In genomic region chr17:2347805-2348685, GRCh38 we compare ENCODE assay signal across 8 cellular contexts. TPM values are rescaled to one million over a fixed set of nuclear protein-coding genes. Genes with fewer than 3 reads are reported as not detected.
DNase-seq lines count a peak whose midpoint lies in the region; ATAC-seq and TF ChIP-seq lines count a peak whose summit lies in the region.

No MANE protein-coding gene starts in this region.

- H3K4me3 ChIP-seq in iPS-18a (ENCODE audit: low read length) (peak overlapping the region; percentile 31), spleen (no peak overlapping the region)

- no peaks in the 10 kb centered on the region for H3K9me3 ChIP-seq in iPS-18a (ENCODE audit: control insufficient read depth, low read depth, low read length)
- no peaks in the 10 kb centered on the region for H3K9me3 ChIP-seq in spleen

- peaks cover 21% of the 10 kb centered on the region for H3K4me1 ChIP-seq in iPS-18a (ENCODE audit: control insufficient read depth, low read depth, low read length)
- peaks cover 2 to 10% (median 2%) of the 10 kb centered on the region in 6 donors for H3K4me1 ChIP-seq in spleen

- peaks cover 7% of the 10 kb centered on the region for H3K36me3 Mint-ChIP-seq in stimulated activated effector memory CD8-positive, alpha-beta T cell treated with anti-CD3 and anti-CD28 coated beads, Interleukin-12 subunit alpha, Interleukin-12 subunit beta, amount 100 ng/mL, for 72 hours

- H3K4me3 Mint-ChIP-seq in stimulated activated effector memory CD8-positive, alpha-beta T cell treated with anti-CD3 and anti-CD28 coated beads, Interleukin-12 subunit alpha, Interleukin-12 subunit beta, amount 100 ng/mL, for 72 hours, result no peak overlapping the region

- H3K9me3 Mint-ChIP-seq in stimulated activated effector memory CD8-positive, alpha-beta T cell treated with anti-CD3 and anti-CD28 coated beads, Interleukin-12 subunit alpha, Interleukin-12 subunit beta, amount 100 ng/mL, for 72 hours, result no peaks in the 10 kb centered on the region

- intact Hi-C loops in spleen (cut with DNase I; ENCODE audit: low total_unique reads), result no loop called here

- H3K36me3 ChIP-seq in iPS-18a (ENCODE audit: control insufficient read depth, low read depth, low read length) (peaks cover 7% of the 10 kb centered on the region), spleen (peaks cover 0 to 41% (median 2%) of the 10 kb centered on the region in 6 donors)

- TF ChIP-seq CTCF in spleen (IDR thresholded peaks at IDR 0.05 in 8 of 11, conservative IDR thresholded peaks at IDR 0.05 in 3 of 11), result no peak

- peak overlapping the region; percentile 44 for H3K27ac ChIP-seq in iPS-18a (ENCODE audit: low read length)
- no peak overlapping the region for H3K27ac ChIP-seq in spleen

- WGBS in spleen, 5 donors, result 79 to 92% (median 86%) methylated on average over 10 to 11 of the region's 11 CpGs

- no peak for ATAC-seq in stimulated activated effector memory CD8-positive, alpha-beta T cell treated with anti-CD3 and anti-CD28 coated beads, Interleukin-12 subunit alpha, Interleukin-12 subunit beta, amount 100 ng/mL, for 72 hours
- no peak for ATAC-seq in activated CD4-positive, CD25-positive, alpha-beta regulatory T cell treated with anti-CD3 and anti-CD28 coated beads, Interleukin-2, amount 50 U/mL, for 24 hours

- no peaks in the 10 kb centered on the region for H3K27me3 ChIP-seq in iPS-18a (ENCODE audit: control insufficient read depth, insufficient read depth, low read length)
- no peaks in the 10 kb centered on the region for H3K27me3 ChIP-seq in spleen (replicated peaks in 1 of 7)

- H3K27ac Mint-ChIP-seq in stimulated activated effector memory CD8-positive, alpha-beta T cell treated with anti-CD3 and anti-CD28 coated beads, Interleukin-12 subunit alpha, Interleukin-12 subunit beta, amount 100 ng/mL, for 72 hours, result no peak overlapping the region

- H3K9ac ChIP-seq in iPS-18a (ENCODE audit: low read length), result peak overlapping the region; percentile 52

- DNase-seq in Ammon's horn (ENCODE audit: low spot score) (peak; percentile 77), M059J (ENCODE audit: low read depth) (peak; percentile 53), amniotic stem cell (lab: John Stamatoyannopoulos, UW) (peak; percentile 32), spleen (peak; percentile 28)
- no peak for DNase-seq in stimulated activated effector memory CD8-positive, alpha-beta T cell treated with anti-CD3 and anti-CD28 coated beads, Interleukin-12 subunit alpha, Interleukin-12 subunit beta, amount 100 ng/mL, for 72 hours (ENCODE audit: low spot score in 2 of 2)
- DNase-seq in activated CD4-positive, CD25-positive, alpha-beta regulatory T cell treated with anti-CD3 and anti-CD28 coated beads, Interleukin-2, amount 50 U/mL, for 72 hours, result no peak

- H3K4me1 Mint-ChIP-seq in stimulated activated effector memory CD8-positive, alpha-beta T cell treated with anti-CD3 and anti-CD28 coated beads, Interleukin-12 subunit alpha, Interleukin-12 subunit beta, amount 100 ng/mL, for 72 hours, result no peaks in the 10 kb centered on the region

- no peak for TF ChIP-seq POLR2A in spleen (IDR thresholded peaks at IDR 0.05)

RNA-seq across cellular contexts. Expression of gene SGSM2, which starts 10.7 kb away (rescaled TPM):
- total RNA-seq in M059J (2014; rRNA removed; shearing (Covaris generic)), result 13.9 and 23.0 TPM in 2 replicates
- 10 to 100 TPM; 53.6 to 90.4 (median 68.8) TPM for total RNA-seq in spleen
- polyA plus RNA-seq in spleen, result 10 to 100 TPM; 30.7 to 83.8 (median 70.8) TPM

RNA-seq across cellular contexts. Expression of gene TSR1, which starts 11.8 kb away (rescaled TPM):
- total RNA-seq in M059J (2014; rRNA removed; shearing (Covaris generic)), result 50.8 and 66.1 TPM in 2 replicates
- 10 to 100 TPM; 17.7 to 30.4 (median 26.1) TPM for total RNA-seq in spleen
- 10 to 100 TPM in 1 of 3 donors, 1 to 10 TPM in 2; 8.2 to 12.7 (median 9.2) TPM for polyA plus RNA-seq in spleen

RNA-seq across cellular contexts. Expression of gene SRR, which starts 44.3 kb away (rescaled TPM):
- total RNA-seq in M059J (2014; rRNA removed; shearing (Covaris generic)), result 16.4 and 27.2 TPM in 2 replicates
- 10 to 100 TPM in 2 of 7 donors, 1 to 10 TPM in 5; 4.0 to 16.2 (median 8.3) TPM for total RNA-seq in spleen
- polyA plus RNA-seq in spleen, result 1 to 10 TPM; 3.5 to 5.7 (median 4.5) TPM

RNA-seq across cellular contexts. Expression of gene SMG6, which starts 44.5 kb away (rescaled TPM):
- total RNA-seq in M059J (2014; rRNA removed; shearing (Covaris generic)), result 18.9 and 36.8 TPM in 2 replicates
- 10 to 100 TPM; 20.1 to 44.2 (median 34.1) TPM for total RNA-seq in spleen
- polyA plus RNA-seq in spleen, result 10 to 100 TPM in 2 of 3 donors, 1 to 10 TPM in 1; 9.7 to 14.3 (median 12.1) TPM

RNA-seq across cellular contexts. Expression of gene MNT, which starts 52.8 kb away (rescaled TPM):
- 1.5 and 3.2 TPM in 2 replicates for total RNA-seq in M059J (2014; rRNA removed; shearing (Covaris generic))
- total RNA-seq in spleen, result 10 to 100 TPM; 18.9 to 38.5 (median 28.8) TPM
- 10 to 100 TPM in 1 of 3 donors, 1 to 10 TPM in 2; 2.8 to 11.1 (median 2.8) TPM for polyA plus RNA-seq in spleen

Comparison
In these comparisons a context has a peak if more than half of its experiments do, and no peak if none do; other contexts are left out.
1. DNase-seq: peak in Ammon's horn (single experiment), M059J (single experiment), amniotic stem cell (single experiment) and spleen (single experiment); none in stimulated activated effector memory CD8-positive, alpha-beta T cell treated with anti-CD3 and anti-CD28 coated beads, Interleukin-12 subunit alpha, Interleukin-12 subunit beta, amount 100 ng/mL, for 72 hours (0 of 2) and activated CD4-positive, CD25-positive, alpha-beta regulatory T cell treated with anti-CD3 and anti-CD28 coated beads, Interleukin-2, amount 50 U/mL, for 72 hours (single experiment).